ENCODE assay signal across 9 cellular contexts in genomic region chr7:43784030-43785001, GRCh38.
DNase-seq lines count a peak whose midpoint lies in the region; ATAC-seq lines count a peak whose summit lies in the region.
"Had no signal": no experiment of that assay in that cellular context is flagged by ENCODE, and none has a peak within 500 bp of the region (broad histone marks: within the 10 kb centered on the region; RNA-seq: fewer than 3 reads in every experiment).

No MANE protein-coding gene starts in this region.

- peak overlapping the region; percentile 72 for H3K4me3 ChIP-seq in adipocyte (ENCODE audit: low read length)
- H3K4me3 ChIP-seq: cardiac muscle cell had no signal

- H3K27me3 Mint-ChIP-seq in activated T-cell treated with anti-CD3 and anti-CD28 coated beads, Interleukin-2, amount 50 U/mL, for 24 hours = no peaks in the 10 kb centered on the region
- H3K27me3 Mint-ChIP-seq in stimulated activated naive B cell treated with anti-CD40 and anti-IgM and Interleukin-4, amounts not matched to agents 10 μg/mL and 1 μg/mL and 100 μg/mL, for 72 hours = no peaks in the 10 kb centered on the region

- H3K4me3 Mint-ChIP-seq in activated T-cell treated with anti-CD3 and anti-CD28 coated beads, Interleukin-2, amount 50 U/mL, for 24 hours = no peak overlapping the region
- no peak overlapping the region for H3K4me3 Mint-ChIP-seq in stimulated activated naive B cell treated with anti-CD40 and anti-IgM and Interleukin-4, amounts not matched to agents 10 μg/mL and 1 μg/mL and 100 μg/mL, for 72 hours

- H3K27ac Mint-ChIP-seq in activated T-cell treated with anti-CD3 and anti-CD28 coated beads, Interleukin-2, amount 50 U/mL, for 24 hours = no peak overlapping the region
- H3K27ac Mint-ChIP-seq in stimulated activated naive B cell treated with anti-CD40 and anti-IgM and Interleukin-4, amounts not matched to agents 10 μg/mL and 1 μg/mL and 100 μg/mL, for 72 hours = no peak overlapping the region

- DNase-seq in activated T-cell treated with anti-CD3 and anti-CD28 coated beads, Interleukin-2, amount 50 U/mL, for 24 hours = peak; percentile 37
- no peak for DNase-seq in activated T-cell treated with anti-CD3 and anti-CD28 coated beads, Interleukin-2, amount 50 U/mL, for 1 hour
- DNase-seq in adipocyte (ENCODE audit: low read depth) (no peak), NCI-H2227 (lab: John Stamatoyannopoulos, UW; ENCODE audit: unreplicated experiment) (no peak), HPDE6-E6E7 (ENCODE audit: extremely low spot score) (no peak), SIG-M5 treated with dmso at 0.1 percent for 504 hours (lab: John Stamatoyannopoulos, UW; ENCODE audit: unreplicated experiment) (no peak)
- peak; percentile 29 for DNase-seq in stimulated activated naive B cell treated with anti-CD40 and anti-IgM and Interleukin-4, amounts not matched to agents 10 μg/mL and 1 μg/mL and 100 μg/mL, for 72 hours

- peaks cover 9% of the 10 kb centered on the region for H3K4me1 Mint-ChIP-seq in activated T-cell treated with anti-CD3 and anti-CD28 coated beads, Interleukin-2, amount 50 U/mL, for 24 hours (ENCODE audit: low read depth)
- H3K4me1 Mint-ChIP-seq in stimulated activated naive B cell treated with anti-CD40 and anti-IgM and Interleukin-4, amounts not matched to agents 10 μg/mL and 1 μg/mL and 100 μg/mL, for 72 hours = peaks cover 0 to 2% of the 10 kb centered on the region in 2 donors

- peak overlapping the region; percentile 82 for H3K9ac ChIP-seq in adipocyte (ENCODE audit: low read length)

- H3K9me3 ChIP-seq in adipocyte (ENCODE audit: control insufficient read depth, low read length) = no peaks in the 10 kb centered on the region

- peaks cover 9% of the 10 kb centered on the region for H3K36me3 ChIP-seq in adipocyte (ENCODE audit: control insufficient read depth, insufficient read depth, low read length, severe bottlenecking)
- H3K36me3 ChIP-seq: cardiac muscle cell had no signal

- peaks cover 24% of the 10 kb centered on the region for H3K36me3 Mint-ChIP-seq in activated T-cell treated with anti-CD3 and anti-CD28 coated beads, Interleukin-2, amount 50 U/mL, for 24 hours (ENCODE audit: low read depth)
- peaks cover 5 to 17% of the 10 kb centered on the region in 2 donors for H3K36me3 Mint-ChIP-seq in stimulated activated naive B cell treated with anti-CD40 and anti-IgM and Interleukin-4, amounts not matched to agents 10 μg/mL and 1 μg/mL and 100 μg/mL, for 72 hours

- H3K4me1 ChIP-seq in adipocyte (ENCODE audit: control insufficient read depth, insufficient read depth, low read length) = peaks cover 46% of the 10 kb centered on the region

- peak; percentile 86 for ATAC-seq in HG03060 (IDR thresholded peaks at IDR 0.05; ENCODE audit: low read depth, unreplicated experiment)
- ATAC-seq in stimulated activated naive B cell treated with anti-CD40 and anti-IgM and Interleukin-4, amounts not matched to agents 10 μg/mL and 1 μg/mL and 100 μg/mL, for 72 hours (replicated peaks) = peak; percentile 86 to 92

- no peaks in the 10 kb centered on the region for H3K27me3 ChIP-seq in adipocyte (replicated peaks; ENCODE audit: control insufficient read depth, insufficient read depth, low read length)
- H3K27me3 ChIP-seq: cardiac muscle cell had no signal

- H3K9me3 Mint-ChIP-seq in activated T-cell treated with anti-CD3 and anti-CD28 coated beads, Interleukin-2, amount 50 U/mL, for 24 hours = no peaks in the 10 kb centered on the region
- no peaks in the 10 kb centered on the region for H3K9me3 Mint-ChIP-seq in stimulated activated naive B cell treated with anti-CD40 and anti-IgM and Interleukin-4, amounts not matched to agents 10 μg/mL and 1 μg/mL and 100 μg/mL, for 72 hours

Comparison
In these comparisons a context has a peak if more than half of its experiments do, and no peak if none do; other contexts are left out.
1. DNase-seq: peak in activated T-cell treated with anti-CD3 and anti-CD28 coated beads, Interleukin-2, amount 50 U/mL, for 24 hours (single experiment) and stimulated activated naive B cell treated with anti-CD40 and anti-IgM and Interleukin-4, amounts not matched to agents 10 μg/mL and 1 μg/mL and 100 μg/mL, for 72 hours (single experiment); none in activated T-cell treated with anti-CD3 and anti-CD28 coated beads, Interleukin-2, amount 50 U/mL, for 1 hour (single experiment), adipocyte (single experiment), NCI-H2227 (single experiment), HPDE6-E6E7 (single experiment) and SIG-M5 treated with dmso at 0.1 percent for 504 hours (single experiment).